In genomic region chr16:68264128-68265077, GRCh38 we compare ENCODE assay signal across 8 cellular contexts. TPM values are rescaled to one million over a fixed set of nuclear protein-coding genes. Genes with fewer than 3 reads are reported as not detected.
A peak's percentile ranks its signal among the peaks of the same experiment; 100 is the strongest.
DNase-seq lines count a peak whose midpoint lies in the region; ATAC-seq and TF ChIP-seq lines count a peak whose summit lies in the region.

Gene SLC7A6 (plus strand): TSS chr16:68264526. CDS start chr16:68274727, 10,201 bp downstream.

- TF ChIP-seq RAD21 in IMR-90 (IDR thresholded peaks at IDR 0.05; ENCODE audit: low read length) = peak; percentile 33

- H3K27ac ChIP-seq in IMR-90 (ENCODE audit: insufficient read depth, low read length) = peak within 1 kb of the TSS; percentile 98
- H3K27ac ChIP-seq in right cardiac atrium (ENCODE audit: low read length) = peak within 1 kb of the TSS; percentile 87
- H3K27ac ChIP-seq in rectal smooth muscle tissue (ENCODE audit: low read depth, low read length) = peak within 1 kb of the TSS; percentile 66
- peak within 1 kb of the TSS; percentile 99 for H3K27ac ChIP-seq in vagina

- peak within 1 kb of the TSS; percentile 53 for H3K18ac ChIP-seq in IMR-90 (ENCODE audit: low read depth, low read length)

- H4K5ac ChIP-seq in IMR-90 (ENCODE audit: low read depth, low read length) = peak within 1 kb of the TSS; percentile 82

- peak within 1 kb of the TSS; percentile 96 for H2AFZ ChIP-seq in IMR-90 (replicated peaks; ENCODE audit: low read length, poor library complexity)

- H3K9ac ChIP-seq in IMR-90 (ENCODE audit: low read depth, low read length) = peak within 1 kb of the TSS; percentile 95
- peak within 1 kb of the TSS; percentile 16 for H3K9ac ChIP-seq in rectal smooth muscle tissue (ENCODE audit: low read length)

- CTCF ChIA-PET in IMR-90 (lab: Yijun Ruan, JAX) = interaction anchor here (0.6 to 2.2 kb wide), 15 partner anchors 8 to 1413 kb away, joined by 3 to 10 read pairs (median 4); partner anchors contain the start of genes PRMT7 and SLC7A6OS

- peaks cover 3 to 47% of the 10 kb centered on the region in 2 experiments for H3K79me1 ChIP-seq in IMR-90 (ENCODE audit: low read depth in 1 of 2, low read length in 2 of 2)

- TF ChIP-seq CTCF in IMR-90 (conservative IDR thresholded peaks at IDR 0.05; ENCODE audit: low read depth, low read length) = peak; percentile 79
- TF ChIP-seq CTCF in vagina (IDR thresholded peaks at IDR 0.05) = peak; percentile 29 to 52 (median 48)

- H3K9me1 ChIP-seq in IMR-90 (ENCODE audit: insufficient read depth, low read length) = peaks cover 7% of the 10 kb centered on the region; the same call in 1 of the 2 replicates

- H3K4me1 Mint-ChIP-seq in T-helper 1 cell treated with Interleukin-12 subunit alpha and Interleukin-12 subunit beta and Interleukin-4 antibody, amounts not matched to agents 30 μg/mL and 1 μg/mL, for 36 hours (ENCODE audit: low read depth) = peaks cover 39% of the 10 kb centered on the region

- peak within 1 kb of the TSS; percentile 97 for H3K27ac Mint-ChIP-seq in T-helper 1 cell treated with Interleukin-12 subunit alpha and Interleukin-12 subunit beta and Interleukin-4 antibody, amounts not matched to agents 30 μg/mL and 1 μg/mL, for 36 hours

- no peaks in the 10 kb centered on the region for H3K9me3 Mint-ChIP-seq in T-helper 1 cell treated with Interleukin-12 subunit alpha and Interleukin-12 subunit beta and Interleukin-4 antibody, amounts not matched to agents 30 μg/mL and 1 μg/mL, for 36 hours

- in situ Hi-C loops in IMR-90 (cut with MboI; ENCODE audit: low sequenced_read_pairs) = loop anchor here (5.0 kb wide), 1 partner anchor 63 kb away; no protein-coding TSS in a partner anchor

- no peaks in the 10 kb centered on the region for H3K27me3 Mint-ChIP-seq in T-helper 1 cell treated with Interleukin-12 subunit alpha and Interleukin-12 subunit beta and Interleukin-4 antibody, amounts not matched to agents 30 μg/mL and 1 μg/mL, for 36 hours (ENCODE audit: low read depth)

- ATAC-seq in GM21526 (IDR thresholded peaks at IDR 0.05; ENCODE audit: low FRiP score, unreplicated experiment) (peak; percentile 52), IMR-90 (ENCODE audit: low read depth) (peak; percentile 81), right cardiac atrium (peak; percentile 82)

- H3K36me3 Mint-ChIP-seq in T-helper 1 cell treated with Interleukin-12 subunit alpha and Interleukin-12 subunit beta and Interleukin-4 antibody, amounts not matched to agents 30 μg/mL and 1 μg/mL, for 36 hours (ENCODE audit: low read depth) = peaks cover 22% of the 10 kb centered on the region

- H3K9me3 ChIP-seq in IMR-90 (ENCODE audit: control insufficient read depth, insufficient read depth, low read length) (no peaks in the 10 kb centered on the region), right cardiac atrium (ENCODE audit: control insufficient read depth, low read length) (no peaks in the 10 kb centered on the region), vagina (no peaks in the 10 kb centered on the region)

- peak within 1 kb of the TSS; percentile 84 for H3K56ac ChIP-seq in IMR-90 (ENCODE audit: extremely low read depth, insufficient read depth, low read length)

- H2BK20ac ChIP-seq in IMR-90 (ENCODE audit: low read depth, low read length) = peak within 1 kb of the TSS; percentile 28; the same call in 1 of the 2 replicates

- H3K23ac ChIP-seq in IMR-90 (ENCODE audit: low read depth, low read length) = peak within 1 kb of the TSS; percentile 98

- H2AK9ac ChIP-seq in IMR-90 (replicated peaks; ENCODE audit: low read depth, low read length, poor library complexity) = peak within 1 kb of the TSS; percentile 91

- H3K4ac ChIP-seq in IMR-90 (ENCODE audit: low read depth, low read length) = peak within 1 kb of the TSS; percentile 95

- H2BK15ac ChIP-seq in IMR-90 (ENCODE audit: low read depth, low read length) = peak within 1 kb of the TSS; percentile 33; the same call in 1 of the 3 replicates

- peak within 1 kb of the TSS; percentile 87 for H2BK120ac ChIP-seq in IMR-90 (ENCODE audit: low read depth, low read length)

- peak within 1 kb of the TSS; percentile 92 for H2AK5ac ChIP-seq in IMR-90 (ENCODE audit: low read depth, low read length)

- peak within 1 kb of the TSS; percentile 89 for H3K4me2 ChIP-seq in IMR-90 (ENCODE audit: low read depth, low read length)

- TF ChIP-seq POLR2A in IMR-90 (IDR thresholded peaks at IDR 0.05; ENCODE audit: low read depth, low read length) (peak; percentile 77), vagina (IDR thresholded peaks at IDR 0.05) (peak in 1 of 2 donors; percentile 73)

- BruUV-seq in IMR-90 (replicated peaks; lab: Mats Ljungman, UMichigan) = no TSS peak

- peak within 1 kb of the TSS; percentile 97 for H2BK5ac ChIP-seq in IMR-90 (ENCODE audit: low read depth, low read length, poor library complexity, severe bottlenecking)

- H4K20me1 ChIP-seq in IMR-90 (ENCODE audit: insufficient read depth, low read length) = peaks cover 25% of the 10 kb centered on the region

- H3K14ac ChIP-seq in IMR-90 (replicated peaks; ENCODE audit: low read depth, low read length) = peak within 1 kb of the TSS; percentile 93

- H4K91ac ChIP-seq in IMR-90 (ENCODE audit: insufficient read depth, low read depth, low read length) = peak within 1 kb of the TSS; percentile 88

- H3K4me3 ChIP-seq in IMR-90 (ENCODE audit: insufficient read depth, low read depth, low read length) = peak within 1 kb of the TSS; percentile 84
- H3K4me3 ChIP-seq in right cardiac atrium (ENCODE audit: low read length) = peak within 1 kb of the TSS; percentile 70
- H3K4me3 ChIP-seq in rectal smooth muscle tissue (ENCODE audit: low read length) = peak within 1 kb of the TSS; percentile 73
- peak within 1 kb of the TSS; percentile 71 to 93 for H3K4me3 ChIP-seq in vagina

- no peaks in the 10 kb centered on the region for H3K27me3 ChIP-seq in IMR-90 (ENCODE audit: control insufficient read depth, insufficient read depth, low read length)
- H3K27me3 ChIP-seq in right cardiac atrium (ENCODE audit: control insufficient read depth, insufficient read depth) = no peaks in the 10 kb centered on the region
- H3K27me3 ChIP-seq in rectal smooth muscle tissue (ENCODE audit: control insufficient read depth, insufficient read depth, low read length) = no peaks in the 10 kb centered on the region
- no peaks in the 10 kb centered on the region for H3K27me3 ChIP-seq in vagina

- peaks cover 5% of the 10 kb centered on the region for H3K36me3 ChIP-seq in IMR-90 (ENCODE audit: control insufficient read depth, insufficient read depth, low read length)
- peaks cover 10% of the 10 kb centered on the region for H3K36me3 ChIP-seq in rectal smooth muscle tissue (ENCODE audit: control insufficient read depth, insufficient read depth, low read length)
- peaks cover 0 to 8% of the 10 kb centered on the region in 2 donors for H3K36me3 ChIP-seq in vagina

- dilution Hi-C loops in IMR-90 (cut with HindIII; ENCODE audit: low sequenced_read_pairs, unreplicated experiment) = no loop called here

- H3K4me1 ChIP-seq in IMR-90 (ENCODE audit: control insufficient read depth, insufficient read depth, low read length) (peaks cover 10% of the 10 kb centered on the region), right cardiac atrium (ENCODE audit: control insufficient read depth, insufficient read depth, low read length) (no peaks in the 10 kb centered on the region), rectal smooth muscle tissue (ENCODE audit: control insufficient read depth, insufficient read depth, low read length) (no peaks in the 10 kb centered on the region), vagina (peaks cover 50% of the 10 kb centered on the region)

- POLR2A ChIA-PET in IMR-90 (lab: Charles Lee; ENCODE audit: unreplicated experiment) = interaction anchor here (0.6 to 1.6 kb wide), 5 partner anchors 13 to 68 kb away, joined by 3 to 4 read pairs (median 3); no protein-coding TSS in a partner anchor

- intact Hi-C loops in IMR-90 (cut with micrococcal nuclease) = loop anchor here (5.0 kb wide), 3 partner anchors 33 to 248 kb away; partner anchors contain the start of genes PRMT7 and SLC7A6OS
- intact Hi-C loops in right cardiac atrium (cut with DNase I) = loop anchor here (5.0 kb wide), 2 partner anchors 48 to 63 kb away; partner anchors contain the start of genes PRMT7 (in 3 of the 4) and SLC7A6OS (in 3 of the 4)
- intact Hi-C loops in vagina (cut with DNase I) = loop anchor here (5.0 kb wide), 2 partner anchors 48 to 63 kb away; partner anchors contain the start of genes PRMT7 and SLC7A6OS

- H4K8ac ChIP-seq in IMR-90 (ENCODE audit: low read depth in 2 of 2, low read length in 2 of 2) = peak within 1 kb of the TSS; percentile 84 to 92

- DNase-seq in Daoy (ENCODE audit: low read depth) (peak; percentile 88), IMR-90 (peak; percentile 69), amygdala (lab: John Stamatoyannopoulos, UW) (peak in 44 of 56 donors; percentile 12 to 74 (median 55)), right cardiac atrium (peak; percentile 81 to 91 (median 91)), vagina (ENCODE audit: extremely low spot score in 2 of 2) (no peak)

- H3K4me3 Mint-ChIP-seq in T-helper 1 cell treated with Interleukin-12 subunit alpha and Interleukin-12 subunit beta and Interleukin-4 antibody, amounts not matched to agents 30 μg/mL and 1 μg/mL, for 36 hours = peak within 1 kb of the TSS; percentile 95

- 1% methylated on average over 79 of the region's 123 CpGs; no CpG with 5 or more reads in 1 of the 2 experiments for WGBS in IMR-90 (ENCODE audit: extremely low coverage in 2 of 2, insufficient read length in 1 of 2), 2 experiments
- under 1% methylated on average over 123 of the region's 123 CpGs for WGBS in right cardiac atrium

TF ChIP-seq in IMR-90, 13 proteins besides CTCF, POLR2A, EP300 and RAD21:
- peak; percentile 69; the same call in 1 of the 2 replicates for TF ChIP-seq MAZ (IDR thresholded peaks at IDR 0.05; ENCODE audit: borderline replicate concordance, low read depth, low read length)
- TF ChIP-seq CEBPB (IDR thresholded peaks at IDR 0.05; ENCODE audit: low read depth, low read length) = no peak
- TF ChIP-seq SMC3 (IDR thresholded peaks at IDR 0.05; ENCODE audit: low read depth, low read length) = peak; percentile 35; the same call in 1 of the 2 replicates
- peak; percentile 68; the same call in 1 of the 2 replicates for TF ChIP-seq MXI1 (IDR thresholded peaks at IDR 0.05; ENCODE audit: borderline replicate concordance, low read depth, low read length)

RNA-seq across cellular contexts. Expression of gene SLC7A6, which starts in this region (rescaled TPM):
- 18.3 and 30.1 TPM in 2 replicates for total RNA-seq in Daoy (2014; rRNA removed; shearing (Covaris generic))
- total RNA-seq in IMR-90 (2012; rRNA removed) (25.0 and 29.4 TPM in 2 replicates), right cardiac atrium (10 to 100 TPM; 39.0 to 60.7 (median 51.3) TPM), vagina (35.1 TPM)
- polyA plus RNA-seq in IMR-90 (2012; rRNA removed) (32.6 and 36.1 TPM in 2 replicates), right cardiac atrium (25.0 TPM)
- polyA plus RNA-seq in IMR-90 (2012; cell fraction: cytosol; rRNA removed) = 11.7 and 13.7 TPM in 2 replicates
- polyA plus RNA-seq in IMR-90 (2012; cell fraction: nucleus; rRNA removed; ENCODE audit: low replicate concordance) = 134 and 224 TPM in 2 replicates

Comparison
In these comparisons a context has a peak if more than half of its experiments do, and no peak if none do; other contexts are left out.
1. DNase-seq: peak in Daoy (single experiment), IMR-90 (single experiment), amygdala (44 of 56) and right cardiac atrium (3 of 3); none in vagina (0 of 2).
2. Peak in every context shown above with its lines, with median percentiles within 50 percentile points of each other: ATAC-seq, H3K27ac ChIP-seq and H3K4me3 ChIP-seq.